8 cellular contexts compared by ENCODE assay signal in genomic region chrX:111445485-111445884, GRCh38. TPM values are rescaled to one million over a fixed set of nuclear protein-coding genes. Genes with fewer than 3 reads are reported as not detected.
DNase-seq lines count a peak whose midpoint lies in the region; ATAC-seq lines count a peak whose summit lies in the region.

No MANE protein-coding gene starts in this region.

- peak; percentile 57 for ATAC-seq in GM21825 (IDR thresholded peaks at IDR 0.05; ENCODE audit: unreplicated experiment)
- no peak for ATAC-seq in GM21737 (IDR thresholded peaks at IDR 0.05; ENCODE audit: unreplicated experiment)
- no peak for ATAC-seq in activated T-helper 17 cell treated with anti-CD3 and anti-CD28 coated beads, Interleukin-2, amount 50 U/mL, for 72 hours (replicated peaks)

- DNase-seq in Daoy (ENCODE audit: low read depth) (peak; percentile 1), NCI-H2081 treated with DMSO at 0.1 percent for 48 hours (lab: John Stamatoyannopoulos, UW) (peak; percentile 84), adipocyte (ENCODE audit: low read depth) (peak; percentile 66), iris pigment epithelial cell (ENCODE audit: low read depth) (peak; percentile 52), HPDE6-E6E7 (ENCODE audit: extremely low spot score) (no peak)

- no peaks in the 10 kb centered on the region for H3K4me1 Mint-ChIP-seq in activated T-helper 17 cell treated with anti-CD3 and anti-CD28 coated beads, Interleukin-2, amount 50 U/mL, for 72 hours

- H3K9me3 ChIP-seq in adipocyte (ENCODE audit: control insufficient read depth, low read length) = no peaks in the 10 kb centered on the region

- peaks cover 7% of the 10 kb centered on the region for H3K27me3 Mint-ChIP-seq in activated T-helper 17 cell treated with anti-CD3 and anti-CD28 coated beads, Interleukin-2, amount 50 U/mL, for 72 hours

- no peak overlapping the region for H3K4me3 ChIP-seq in adipocyte (ENCODE audit: low read length)

- H3K9me3 Mint-ChIP-seq in activated T-helper 17 cell treated with anti-CD3 and anti-CD28 coated beads, Interleukin-2, amount 50 U/mL, for 72 hours = no peaks in the 10 kb centered on the region

- no peaks in the 10 kb centered on the region for H3K36me3 Mint-ChIP-seq in activated T-helper 17 cell treated with anti-CD3 and anti-CD28 coated beads, Interleukin-2, amount 50 U/mL, for 72 hours (ENCODE audit: low read depth)

- no peak overlapping the region for H3K4me3 Mint-ChIP-seq in activated T-helper 17 cell treated with anti-CD3 and anti-CD28 coated beads, Interleukin-2, amount 50 U/mL, for 72 hours

- peaks cover 27% of the 10 kb centered on the region for H3K27me3 ChIP-seq in adipocyte (replicated peaks; ENCODE audit: control insufficient read depth, insufficient read depth, low read length)

- no peaks in the 10 kb centered on the region for H3K4me1 ChIP-seq in adipocyte (ENCODE audit: control insufficient read depth, insufficient read depth, low read length)

- no peak overlapping the region for H3K9ac ChIP-seq in adipocyte (ENCODE audit: low read length)

- no peaks in the 10 kb centered on the region for H3K36me3 ChIP-seq in adipocyte (ENCODE audit: control insufficient read depth, insufficient read depth, low read length, severe bottlenecking)

- H3K27ac Mint-ChIP-seq in activated T-helper 17 cell treated with anti-CD3 and anti-CD28 coated beads, Interleukin-2, amount 50 U/mL, for 72 hours = no peak overlapping the region

RNA-seq across cellular contexts. Expression of gene DCX, which starts 33.5 kb away (rescaled TPM):
- not detected in 2 replicates for total RNA-seq in Daoy (2014; rRNA removed; shearing (Covaris generic))
- not detected for total RNA-seq in activated T-helper 17 cell treated with anti-CD3 and anti-CD28 coated beads, Interleukin-2, amount 50 U/mL, for 72 hours
